In the genomic region with DNA sequence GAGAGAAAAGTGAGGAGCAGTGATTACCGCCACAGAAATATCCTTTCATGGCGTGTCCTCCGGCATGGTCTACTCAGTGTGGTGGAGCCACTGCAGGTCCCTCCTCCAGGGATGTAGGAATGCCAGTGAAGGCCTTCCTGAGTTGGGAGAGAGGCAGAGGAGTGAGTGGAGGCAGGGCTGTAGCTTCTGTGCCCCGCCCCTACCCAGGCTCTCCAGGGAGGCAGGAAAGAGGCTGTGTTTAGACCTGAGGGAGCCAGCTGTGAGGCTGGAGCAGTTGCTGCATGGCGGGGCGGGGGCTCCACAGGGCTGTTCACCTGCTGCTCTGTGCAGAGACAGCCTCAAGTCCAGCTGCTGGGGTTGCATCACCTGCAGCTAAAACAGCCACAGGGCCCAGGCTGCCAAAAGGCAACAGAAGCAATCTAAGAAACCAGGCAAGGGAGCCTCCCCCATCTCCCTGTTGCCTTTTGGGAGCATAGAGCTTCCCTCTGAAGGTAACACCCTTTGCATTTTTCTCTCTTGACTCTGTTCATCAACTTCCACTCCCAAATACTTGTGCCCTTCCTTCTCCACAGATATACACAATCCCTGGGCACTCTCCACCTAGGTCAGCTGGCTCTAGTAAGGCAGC, we compare ENCODE assay signal across 7 cellular contexts. TPM values are rescaled to one million over a fixed set of nuclear protein-coding genes. Genes with fewer than 3 reads are reported as not detected.
DNase-seq lines count a peak whose midpoint lies in the region; ATAC-seq, FAIRE-seq and TF ChIP-seq lines count a peak whose summit lies in the region.
"Had no signal": no experiment of that assay in that cellular context is flagged by ENCODE, and none has a peak within 500 bp of the region (broad histone marks: within the 10 kb centered on the region; RNA-seq: fewer than 3 reads in every experiment).

No MANE protein-coding gene starts in this region.

- intact Hi-C loops in HepG2 (cut with micrococcal nuclease; ENCODE audit: unreplicated experiment) = loop anchor here (1.0 kb wide), 1 partner anchor 25 kb away; a partner anchor contains a TSS

- H3K27me3 ChIP-seq in HepG2 (ENCODE audit: control insufficient read depth in 1 of 2, insufficient read depth in 2 of 2, low read length in 2 of 2) = no peaks in the 10 kb centered on the region

- POLR2A ChIA-PET in HepG2 (lab: Yijun Ruan, JAX) = interaction anchor here (0.8 to 5.2 kb wide), 23 partner anchors 8 to 419 kb away, joined by 3 to 150 read pairs (median 4); a partner anchor contains a TSS

- H3K4me3 ChIP-seq in HepG2 (replicated peaks in 1 of 3; ENCODE audit: insufficient read depth in 1 of 3, low read depth in 2 of 3, low read length in 3 of 3) = peak overlapping the region; percentile 31 to 64 (median 46)

- TF ChIP-seq RAD21 in HepG2 (CRISPR knock-in tag; IDR thresholded peaks at IDR 0.05) = no peak

- H3K79me2 ChIP-seq in HepG2 (ENCODE audit: insufficient read depth, low read length) = peaks cover 2% of the 10 kb centered on the region

- peak overlapping the region; percentile 90 for H3K4me2 ChIP-seq in HepG2 (ENCODE audit: low read depth, low read length)

- peak in 1 of 2 experiments; percentile 72 for TF ChIP-seq POLR2A in HepG2 (IDR thresholded peaks at IDR 0.05; ENCODE audit: insufficient read depth in 1 of 2, low read depth in 2 of 2, low read length in 2 of 2)

- ATAC-seq in HepG2 = peak; percentile 76
- no peak for ATAC-seq in stimulated activated naive CD8-positive, alpha-beta T cell treated with anti-CD3 and anti-CD28 coated beads, Interleukin-15, Interleukin-2, amounts not matched to agents 100 U/mL and 50 U/mL, for 24 hours

- H3K9ac ChIP-seq in HepG2 (ENCODE audit: insufficient read depth, low read depth, low read length) = peak overlapping the region; percentile 69

- TF ChIP-seq EP300 in HepG2 (IDR thresholded peaks at IDR 0.05; ENCODE audit: low read depth in 2 of 2, low read length in 2 of 2) (peak in 1 of 2 experiments; percentile 4; a peak in 1 of 4 replicates), HepG2 (CRISPR knock-in tag; IDR thresholded peaks at IDR 0.05; ENCODE audit: borderline replicate concordance) (no peak; the same call in 1 of the 2 replicates)

- H3K4me1 ChIP-seq in HepG2 (ENCODE audit: insufficient read depth, low read length) = peaks cover 84% of the 10 kb centered on the region

- DNase-seq in EL (peak; percentile 36), NCI-H226 (peak; percentile 90), HepG2 (ENCODE audit: low spot score) (peak; percentile 87), AML-193 (lab: John Stamatoyannopoulos, UW) (no peak)
- DNase-seq in stimulated activated naive CD8-positive, alpha-beta T cell treated with anti-CD3 and anti-CD28 coated beads, Interleukin-15, Interleukin-2, amounts not matched to agents 100 U/mL and 50 U/mL, for 24 hours = no peak
- no peak for DNase-seq in activated CD8-positive, alpha-beta memory T cell treated with anti-CD3 and anti-CD28 coated beads for 24 hours

- 11% methylated on average over 3 of the region's 6 CpGs for WGBS in HepG2 (ENCODE audit: low lambda C conversion rate)

- peak; percentile 57 for FAIRE-seq in HepG2 (lab: Jason Lieb, UNC)

- peaks cover 3 to 9% of the 10 kb centered on the region in 2 experiments; a peak in 2 of 5 replicates for H3K36me3 ChIP-seq in HepG2 (replicated peaks in 1 of 2; ENCODE audit: control insufficient read depth in 1 of 2, insufficient read depth in 2 of 2, low read length in 2 of 2)

- CTCF ChIA-PET in HepG2 (lab: Yijun Ruan, JAX; ENCODE audit: low intra/inter-chr PET ratio, low total read pairs) = interaction anchor here (0.9 to 3.9 kb wide), 3 partner anchors 10 to 26 kb away, joined by 3 to 24 read pairs (median 18); a partner anchor contains a TSS

- no TSS peak for BruUV-seq in HepG2 (replicated peaks; lab: Mats Ljungman, UMichigan)

- peak; percentile 12; the same call in 1 of the 2 replicates for TF ChIP-seq CTCF in HepG2 (CRISPR knock-in tag; IDR thresholded peaks at IDR 0.05)

- in situ Hi-C loops in HepG2 (cut with HindIII; ENCODE audit: extremely low pct_ligation_motif_present, low pct_unique_long_range_greater_than_20kb) = no loop called here

- H3K27ac ChIP-seq in HepG2 (ENCODE audit: extremely low read length, insufficient read depth, low read length) = peak overlapping the region; percentile 84

- H2AFZ ChIP-seq in HepG2 (ENCODE audit: low read length) = peak overlapping the region; percentile 66

- no peaks in the 10 kb centered on the region for H3K9me3 ChIP-seq in HepG2 (ENCODE audit: low read length)

- H4K20me1 ChIP-seq in HepG2 (ENCODE audit: insufficient read depth, low read length) = no peaks in the 10 kb centered on the region

RNA-seq across cellular contexts. Expression of a gene that starts 0.8 kb away (rescaled TPM):
- total RNA-seq in HepG2 (2016; rRNA removed; fragmentation: Illumina TruSeq; extraction: Trizol) = 23.9 and 29.9 TPM in 2 replicates
- 23.6 and 28.6 TPM in 2 replicates for total RNA-seq in HepG2 (2016; cell fraction: cytosol; rRNA removed; fragmentation: Illumina TruSeq; extraction: Trizol; ENCODE audit: low read depth)
- 24.2 and 31.1 TPM in 2 replicates for total RNA-seq in HepG2 (2016; cell fraction: insoluble cytoplasmic fraction; rRNA removed; fragmentation: Illumina TruSeq; extraction: Trizol)
- 36.8 and 45.0 TPM in 2 replicates for total RNA-seq in HepG2 (2016; cell fraction: membrane; rRNA removed; fragmentation: Illumina TruSeq; extraction: Trizol)
- 13.1 and 16.4 TPM in 2 replicates for total RNA-seq in HepG2 (2016; cell fraction: nucleus; rRNA removed; fragmentation: Illumina TruSeq; extraction: Trizol)
- 13.3 and 14.3 TPM in 2 replicates for polyA plus RNA-seq in HepG2 (2011; rRNA removed)
- polyA plus RNA-seq in HepG2 (2011; cell fraction: cytosol; rRNA removed) = 13.7 and 18.5 TPM in 2 replicates
- 22.7 and 24.4 TPM in 2 replicates for polyA plus RNA-seq in HepG2 (2011; cell fraction: nucleus; rRNA removed)
- polyA plus RNA-seq in HepG2 (2012) = 8.0 and 10.7 TPM in 2 replicates
- 31.8 and 41.1 TPM in 2 replicates for polyA plus RNA-seq in HepG2 (2016; cell fraction: cytosol; fragmentation: Illumina TruSeq; extraction: Trizol; ENCODE audit: low read depth)
- 34.4 and 34.7 TPM in 2 replicates for polyA plus RNA-seq in HepG2 (2016; cell fraction: insoluble cytoplasmic fraction; fragmentation: Illumina TruSeq; extraction: Trizol; ENCODE audit: low read depth)
- polyA plus RNA-seq in HepG2 (2016; cell fraction: membrane; fragmentation: Illumina TruSeq; extraction: Trizol; ENCODE audit: low read depth) = 37.6 and 45.5 TPM in 2 replicates
- 19.8 and 22.9 TPM in 2 replicates for polyA plus RNA-seq in HepG2 (2016; cell fraction: nucleus; fragmentation: Illumina TruSeq; extraction: Trizol; ENCODE audit: insufficient read depth, low read depth)
- polyA minus RNA-seq in HepG2 (2011; rRNA and poly(A)+ RNA removed; ENCODE audit: low replicate concordance) = 6.4 and 37.2 TPM in 2 replicates
- 11.8 and 16.0 TPM in 2 replicates for polyA minus RNA-seq in HepG2 (2011; cell fraction: cytosol; rRNA and poly(A)+ RNA removed)
- 13.8 and 14.7 TPM in 2 replicates for polyA minus RNA-seq in HepG2 (2011; cell fraction: nucleus; rRNA and poly(A)+ RNA removed)
- total RNA-seq: neural crest cell had no signal

RNA-seq across cellular contexts. Expression of a gene that starts 6.7 kb away (rescaled TPM):
- 188 and 298 TPM in 2 replicates for total RNA-seq in HepG2 (2016; rRNA removed; fragmentation: Illumina TruSeq; extraction: Trizol)
- total RNA-seq in HepG2 (2016; cell fraction: cytosol; rRNA removed; fragmentation: Illumina TruSeq; extraction: Trizol; ENCODE audit: low read depth) = 172 and 174 TPM in 2 replicates
- total RNA-seq in HepG2 (2016; cell fraction: insoluble cytoplasmic fraction; rRNA removed; fragmentation: Illumina TruSeq; extraction: Trizol) = 172 and 303 TPM in 2 replicates
- total RNA-seq in HepG2 (2016; cell fraction: membrane; rRNA removed; fragmentation: Illumina TruSeq; extraction: Trizol) = 391 and 396 TPM in 2 replicates
- 237 and 286 TPM in 2 replicates for total RNA-seq in HepG2 (2016; cell fraction: nucleus; rRNA removed; fragmentation: Illumina TruSeq; extraction: Trizol)
- 269 and 315 TPM in 2 replicates for polyA plus RNA-seq in HepG2 (2011; rRNA removed)
- 210 and 326 TPM in 2 replicates for polyA plus RNA-seq in HepG2 (2011; cell fraction: cytosol; rRNA removed)
- 209 and 246 TPM in 2 replicates for polyA plus RNA-seq in HepG2 (2011; cell fraction: nucleus; rRNA removed)
- 202 and 241 TPM in 2 replicates for polyA plus RNA-seq in HepG2 (2012)
- polyA plus RNA-seq in HepG2 (2016; cell fraction: cytosol; fragmentation: Illumina TruSeq; extraction: Trizol; ENCODE audit: low read depth) = 183 and 188 TPM in 2 replicates
- 211 and 221 TPM in 2 replicates for polyA plus RNA-seq in HepG2 (2016; cell fraction: insoluble cytoplasmic fraction; fragmentation: Illumina TruSeq; extraction: Trizol; ENCODE audit: low read depth)
- polyA plus RNA-seq in HepG2 (2016; cell fraction: membrane; fragmentation: Illumina TruSeq; extraction: Trizol; ENCODE audit: low read depth) = 341 and 359 TPM in 2 replicates
- 425 and 431 TPM in 2 replicates for polyA plus RNA-seq in HepG2 (2016; cell fraction: nucleus; fragmentation: Illumina TruSeq; extraction: Trizol; ENCODE audit: insufficient read depth, low read depth)
- polyA minus RNA-seq in HepG2 (2011; rRNA and poly(A)+ RNA removed; ENCODE audit: low replicate concordance) = 346 and 363 TPM in 2 replicates
- 145 and 155 TPM in 2 replicates for polyA minus RNA-seq in HepG2 (2011; cell fraction: cytosol; rRNA and poly(A)+ RNA removed)
- 108 and 145 TPM in 2 replicates for polyA minus RNA-seq in HepG2 (2011; cell fraction: nucleus; rRNA and poly(A)+ RNA removed)

RNA-seq across cellular contexts. Expression of a gene that starts 25.4 kb away (rescaled TPM):
- 9.2 and 11.1 TPM in 2 replicates for total RNA-seq in HepG2 (2016; rRNA removed; fragmentation: Illumina TruSeq; extraction: Trizol)
- 1.5 and 1.9 TPM in 2 replicates for total RNA-seq in HepG2 (2016; cell fraction: cytosol; rRNA removed; fragmentation: Illumina TruSeq; extraction: Trizol; ENCODE audit: low read depth)
- total RNA-seq in HepG2 (2016; cell fraction: insoluble cytoplasmic fraction; rRNA removed; fragmentation: Illumina TruSeq; extraction: Trizol) = 8.8 and 11.0 TPM in 2 replicates
- total RNA-seq in HepG2 (2016; cell fraction: membrane; rRNA removed; fragmentation: Illumina TruSeq; extraction: Trizol) = 3.7 and 4.9 TPM in 2 replicates
- 8.5 and 8.9 TPM in 2 replicates for total RNA-seq in HepG2 (2016; cell fraction: nucleus; rRNA removed; fragmentation: Illumina TruSeq; extraction: Trizol)
- polyA plus RNA-seq in HepG2 (2011; rRNA removed) = 15.0 and 18.0 TPM in 2 replicates
- 7.7 and 9.4 TPM in 2 replicates for polyA plus RNA-seq in HepG2 (2011; cell fraction: cytosol; rRNA removed)
- polyA plus RNA-seq in HepG2 (2011; cell fraction: nucleus; rRNA removed) = 31.0 and 32.8 TPM in 2 replicates
- 8.2 and 9.6 TPM in 2 replicates for polyA plus RNA-seq in HepG2 (2012)
- polyA plus RNA-seq in HepG2 (2016; cell fraction: cytosol; fragmentation: Illumina TruSeq; extraction: Trizol; ENCODE audit: low read depth) = 0.92 and 1.1 TPM in 2 replicates
- 7.1 and 9.8 TPM in 2 replicates for polyA plus RNA-seq in HepG2 (2016; cell fraction: insoluble cytoplasmic fraction; fragmentation: Illumina TruSeq; extraction: Trizol; ENCODE audit: low read depth)
- polyA plus RNA-seq in HepG2 (2016; cell fraction: membrane; fragmentation: Illumina TruSeq; extraction: Trizol; ENCODE audit: low read depth) = 2.3 and 3.0 TPM in 2 replicates
- 13.4 and 14.4 TPM in 2 replicates for polyA plus RNA-seq in HepG2 (2016; cell fraction: nucleus; fragmentation: Illumina TruSeq; extraction: Trizol; ENCODE audit: insufficient read depth, low read depth)
- polyA minus RNA-seq in HepG2 (2011; rRNA and poly(A)+ RNA removed; ENCODE audit: low replicate concordance) = 24.5 and 31.9 TPM in 2 replicates
- polyA minus RNA-seq in HepG2 (2011; cell fraction: cytosol; rRNA and poly(A)+ RNA removed) = 13.3 and 14.8 TPM in 2 replicates
- polyA minus RNA-seq in HepG2 (2011; cell fraction: nucleus; rRNA and poly(A)+ RNA removed) = 13.6 and 15.3 TPM in 2 replicates

RNA-seq across cellular contexts. Expression of a gene that starts 27.0 kb away (rescaled TPM):
- 19.0 and 26.2 TPM in 2 replicates for total RNA-seq in HepG2 (2016; rRNA removed; fragmentation: Illumina TruSeq; extraction: Trizol)
- 12.5 and 13.5 TPM in 2 replicates for total RNA-seq in HepG2 (2016; cell fraction: cytosol; rRNA removed; fragmentation: Illumina TruSeq; extraction: Trizol; ENCODE audit: low read depth)
- 18.9 and 24.2 TPM in 2 replicates for total RNA-seq in HepG2 (2016; cell fraction: insoluble cytoplasmic fraction; rRNA removed; fragmentation: Illumina TruSeq; extraction: Trizol)
- total RNA-seq in HepG2 (2016; cell fraction: membrane; rRNA removed; fragmentation: Illumina TruSeq; extraction: Trizol) = 15.0 and 18.8 TPM in 2 replicates
- 10.4 and 11.9 TPM in 2 replicates for total RNA-seq in HepG2 (2016; cell fraction: nucleus; rRNA removed; fragmentation: Illumina TruSeq; extraction: Trizol)
- polyA plus RNA-seq in HepG2 (2011; rRNA removed) = 24.4 and 31.9 TPM in 2 replicates
- polyA plus RNA-seq in HepG2 (2011; cell fraction: cytosol; rRNA removed) = 27.4 and 28.5 TPM in 2 replicates
- 14.1 and 14.8 TPM in 2 replicates for polyA plus RNA-seq in HepG2 (2011; cell fraction: nucleus; rRNA removed)
- 15.7 and 18.3 TPM in 2 replicates for polyA plus RNA-seq in HepG2 (2012)
- polyA plus RNA-seq in HepG2 (2016; cell fraction: cytosol; fragmentation: Illumina TruSeq; extraction: Trizol; ENCODE audit: low read depth) = 4.3 and 5.1 TPM in 2 replicates
- 30.3 and 30.6 TPM in 2 replicates for polyA plus RNA-seq in HepG2 (2016; cell fraction: insoluble cytoplasmic fraction; fragmentation: Illumina TruSeq; extraction: Trizol; ENCODE audit: low read depth)
- polyA plus RNA-seq in HepG2 (2016; cell fraction: membrane; fragmentation: Illumina TruSeq; extraction: Trizol; ENCODE audit: low read depth) = 12.6 and 13.9 TPM in 2 replicates
- polyA plus RNA-seq in HepG2 (2016; cell fraction: nucleus; fragmentation: Illumina TruSeq; extraction: Trizol; ENCODE audit: insufficient read depth, low read depth) = 18.7 and 18.9 TPM in 2 replicates
- polyA minus RNA-seq in HepG2 (2011; rRNA and poly(A)+ RNA removed; ENCODE audit: low replicate concordance) = 47.8 and 51.4 TPM in 2 replicates
- polyA minus RNA-seq in HepG2 (2011; cell fraction: cytosol; rRNA and poly(A)+ RNA removed) = 18.1 and 20.1 TPM in 2 replicates
- 10.6 and 12.7 TPM in 2 replicates for polyA minus RNA-seq in HepG2 (2011; cell fraction: nucleus; rRNA and poly(A)+ RNA removed)

RNA-seq across cellular contexts. Expression of a gene that starts 55.1 kb away (rescaled TPM):
- 0.20 and 0.40 TPM in 2 replicates for total RNA-seq in HepG2 (2016; rRNA removed; fragmentation: Illumina TruSeq; extraction: Trizol)
- total RNA-seq in HepG2 (2016; cell fraction: cytosol; rRNA removed; fragmentation: Illumina TruSeq; extraction: Trizol; ENCODE audit: low read depth) = 0.10 and 0.62 TPM in 2 replicates
- total RNA-seq in HepG2 (2016; cell fraction: insoluble cytoplasmic fraction; rRNA removed; fragmentation: Illumina TruSeq; extraction: Trizol) = 0.19 and 0.41 TPM in 2 replicates
- total RNA-seq in HepG2 (2016; cell fraction: membrane; rRNA removed; fragmentation: Illumina TruSeq; extraction: Trizol) = 0.21 and 0.40 TPM in 2 replicates
- 0.50 and 1.3 TPM in 2 replicates for total RNA-seq in HepG2 (2016; cell fraction: nucleus; rRNA removed; fragmentation: Illumina TruSeq; extraction: Trizol)
- polyA plus RNA-seq in HepG2 (2011; rRNA removed) = 0.84 and 1.1 TPM in 2 replicates
- 0.13 and 0.17 TPM in 2 replicates for polyA plus RNA-seq in HepG2 (2011; cell fraction: cytosol; rRNA removed)
- 3.3 and 3.7 TPM in 2 replicates for polyA plus RNA-seq in HepG2 (2011; cell fraction: nucleus; rRNA removed)
- polyA plus RNA-seq in HepG2 (2012) = 0.52 and 0.79 TPM in 2 replicates
- polyA plus RNA-seq in HepG2 (2016; cell fraction: cytosol; fragmentation: Illumina TruSeq; extraction: Trizol; ENCODE audit: low read depth) = 0.08 TPM in 2 replicates
- 0.33 TPM in 1 of 2 replicates, not detected in the other for polyA plus RNA-seq in HepG2 (2016; cell fraction: insoluble cytoplasmic fraction; fragmentation: Illumina TruSeq; extraction: Trizol; ENCODE audit: low read depth)
- 0.05 and 0.16 TPM in 2 replicates for polyA plus RNA-seq in HepG2 (2016; cell fraction: membrane; fragmentation: Illumina TruSeq; extraction: Trizol; ENCODE audit: low read depth)
- polyA plus RNA-seq in HepG2 (2016; cell fraction: nucleus; fragmentation: Illumina TruSeq; extraction: Trizol; ENCODE audit: insufficient read depth, low read depth) = 1.8 and 2.4 TPM in 2 replicates
- polyA minus RNA-seq in HepG2 (2011; rRNA and poly(A)+ RNA removed; ENCODE audit: low replicate concordance) = 0.66 and 1.5 TPM in 2 replicates
- polyA minus RNA-seq in HepG2 (2011; cell fraction: cytosol; rRNA and poly(A)+ RNA removed) = 0.26 TPM in 1 of 2 replicates, not detected in the other
- polyA minus RNA-seq in HepG2 (2011; cell fraction: nucleus; rRNA and poly(A)+ RNA removed) = 1.2 and 2.1 TPM in 2 replicates

Comparison
In these comparisons a context has a peak if more than half of its experiments do, and no peak if none do; other contexts are left out.
1. DNase-seq: peak in EL (single experiment), NCI-H226 (single experiment) and HepG2 (single experiment); none in stimulated activated naive CD8-positive, alpha-beta T cell treated with anti-CD3 and anti-CD28 coated beads, Interleukin-15, Interleukin-2, amounts not matched to agents 100 U/mL and 50 U/mL, for 24 hours (single experiment), AML-193 (0 of 2) and activated CD8-positive, alpha-beta memory T cell treated with anti-CD3 and anti-CD28 coated beads for 24 hours (single experiment).